8 cellular contexts compared by ENCODE assay signal in genomic region chr14:29926701-29927595, GRCh38. TPM values are rescaled to one million over a fixed set of nuclear protein-coding genes. Genes with fewer than 3 reads are reported as not detected.
DNase-seq lines count a peak whose midpoint lies in the region; ATAC-seq, FAIRE-seq and TF ChIP-seq lines count a peak whose summit lies in the region.
"Had no signal": no experiment of that assay in that cellular context is flagged by ENCODE, and none has a peak within 500 bp of the region (broad histone marks: within the 10 kb centered on the region; RNA-seq: fewer than 3 reads in every experiment).

No MANE protein-coding gene starts in this region.

- H3K9me3 ChIP-seq in HAP-1 = no peaks in the 10 kb centered on the region
- H3K9me3 ChIP-seq in gastrocnemius medialis = no peaks in the 10 kb centered on the region

- TF ChIP-seq POLR2A in GM12891 (IDR thresholded peaks at IDR 0.05; ENCODE audit: low read depth, low read length) (no peak), gastrocnemius medialis (IDR thresholded peaks at IDR 0.05) (no peak)

- no peaks in the 10 kb centered on the region for H3K36me3 ChIP-seq in HAP-1 (replicated peaks)
- H3K36me3 ChIP-seq in gastrocnemius medialis = no peaks in the 10 kb centered on the region

- in situ Hi-C loops in HAP-1 (cut with MboI; ENCODE audit: low sequenced_read_pairs) (no loop called here), gastrocnemius medialis (cut with MboI; ENCODE audit: low sequenced_read_pairs in 4 of 4) (no loop called here)

- no peak for FAIRE-seq in GM12891 (lab: Jason Lieb, UNC)

- H3K27ac ChIP-seq in caudate nucleus (ENCODE audit: low read depth, low read length) = peak overlapping the region; percentile 65
- peak overlapping the region; percentile 32 to 70 (median 59) for H3K27ac ChIP-seq in gastrocnemius medialis

- intact Hi-C loops in gastrocnemius medialis (cut with DNase I; ENCODE audit: low total_unique reads) = loop anchor here (5.0 to 10.0 kb wide), 3 partner anchors 120 to 298 kb away; no protein-coding TSS in a partner anchor

- H3K4me3 ChIP-seq in HAP-1 (peak overlapping the region; percentile 57), gastrocnemius medialis (peak overlapping the region; percentile 51 to 67 (median 62))

- DNase-seq in GM12891 (ENCODE audit: insufficient read length, low spot score) (peak; percentile 24), HAP-1 (ENCODE audit: low spot score in 2 of 2) (peak; percentile 28 to 60), NCI-H226 (peak; percentile 4), caudate nucleus (lab: John Stamatoyannopoulos, UW) (peak in 48 of 61 donors; percentile 7 to 77 (median 46)), iPS-NIHi7 (ENCODE audit: extremely low spot score) (peak; percentile 48), gastrocnemius medialis (peak in 1 of 2 donors; percentile 21)
- no peak for DNase-seq in NK-92 treated with Interleukin-12 subunit alpha and Interleukin-12 subunit beta, amount 100 ng/mL, for 24 hours (lab: John Stamatoyannopoulos, UW)

- H3K4me1 ChIP-seq in HAP-1 (peaks cover 18% of the 10 kb centered on the region), gastrocnemius medialis (peaks cover 8 to 15% of the 10 kb centered on the region in 2 donors)

- no peaks in the 10 kb centered on the region for H3K27me3 ChIP-seq in HAP-1 (ENCODE audit: low read depth)
- no peaks in the 10 kb centered on the region for H3K27me3 ChIP-seq in gastrocnemius medialis

- peak; percentile 54 to 59 for ATAC-seq in gastrocnemius medialis

- TF ChIP-seq CTCF in gastrocnemius medialis (IDR thresholded peaks at IDR 0.05 in 4 of 5, conservative IDR thresholded peaks at IDR 0.05 in 1 of 5) = peak in 1 of 5 experiments; percentile 29

TF ChIP-seq in GM12891, 5 proteins besides CTCF, POLR2A, EP300 and RAD21:
- TF ChIP-seq POLR2AphosphoS5 (IDR thresholded peaks at IDR 0.05; ENCODE audit: low read depth, low read length) = no peak

RNA-seq across cellular contexts. Expression of gene PRKD1, which starts 0.7 kb away (rescaled TPM):
- not detected for polyA plus RNA-seq in GM12891 (2012; ENCODE audit: low read depth, missing spikeins)
- total RNA-seq in gastrocnemius medialis = 1 to 10 TPM; 1.5 to 4.1 (median 1.7) TPM
- total RNA-seq: activated CD8-positive, alpha-beta memory T cell treated with anti-CD3 and anti-CD28 coated beads for 36 hours had no signal
